ENCODE assay signal across 16 cellular contexts in genomic region chr2:210660-211059, GRCh38.
"Had no signal": no experiment of that assay in that cellular context is flagged by ENCODE, and none has a peak within 500 bp of the region (broad histone marks: within the 10 kb centered on the region; RNA-seq: fewer than 3 reads in every experiment).

No MANE protein-coding gene starts in this region.

- H3K27ac Mint-ChIP-seq: activated B cell treated with CpG ODN at 0.5 μM for 24 hours; nephron progenitor cell; stimulated activated naive CD8-positive, alpha-beta T cell treated with anti-CD3 and anti-CD28 coated beads, Interleukin-15, amount 100 ng/mL, for 72 hours had no signal

- H3K27ac ChIP-seq: esophagus squamous epithelium, skin epidermis, testis had no signal

- H3K4me1 Mint-ChIP-seq: activated B cell treated with CpG ODN at 0.5 μM for 24 hours; nephron progenitor cell; stimulated activated naive CD8-positive, alpha-beta T cell treated with anti-CD3 and anti-CD28 coated beads, Interleukin-15, amount 100 ng/mL, for 72 hours had no signal

- H3K9me3 ChIP-seq: testis had no signal

- H3K4me3 ChIP-seq: esophagus squamous epithelium, skin epidermis, testis had no signal

- H3K4me1 ChIP-seq: esophagus squamous epithelium, testis had no signal

- FAIRE-seq: TTC549 had no signal

- H3K36me3 Mint-ChIP-seq: activated naive CD4-positive, alpha-beta T cell treated with anti-CD3 and anti-CD28 coated beads, Interleukin-2, amount 50 U/mL, for 72 hours had no signal

- DNase-seq: activated B cell treated with CpG ODN at 0.5 μM for 24 hours; activated T-cell treated with anti-CD3 and anti-CD28 coated beads, Interleukin-2, amount 50 U/mL, for 1 hour; amygdala; esophagus squamous epithelium; foreskin fibroblast; immature natural killer cell; left ventricle myocardium superior; mesendoderm; nephron progenitor cell; stimulated activated CD4-positive, alpha-beta T cell treated with anti-CD3 and anti-CD28 coated beads, Interleukin-4, amount 100 ng/mL, for 4 hours; stimulated activated naive CD8-positive, alpha-beta T cell treated with anti-CD3 and anti-CD28 coated beads, Interleukin-15, amount 100 ng/mL, for 72 hours; T-helper 2 cell; testis had no signal

- ATAC-seq: activated naive CD4-positive, alpha-beta T cell treated with anti-CD3 and anti-CD28 coated beads, Interleukin-2, amount 50 U/mL, for 72 hours; left ventricle myocardium superior; stimulated activated naive CD8-positive, alpha-beta T cell treated with anti-CD3 and anti-CD28 coated beads, Interleukin-15, amount 100 ng/mL, for 72 hours had no signal

- H3K4me3 Mint-ChIP-seq: activated B cell treated with CpG ODN at 0.5 μM for 24 hours; nephron progenitor cell; stimulated activated naive CD8-positive, alpha-beta T cell treated with anti-CD3 and anti-CD28 coated beads, Interleukin-15, amount 100 ng/mL, for 72 hours had no signal
